In the genomic region with DNA sequence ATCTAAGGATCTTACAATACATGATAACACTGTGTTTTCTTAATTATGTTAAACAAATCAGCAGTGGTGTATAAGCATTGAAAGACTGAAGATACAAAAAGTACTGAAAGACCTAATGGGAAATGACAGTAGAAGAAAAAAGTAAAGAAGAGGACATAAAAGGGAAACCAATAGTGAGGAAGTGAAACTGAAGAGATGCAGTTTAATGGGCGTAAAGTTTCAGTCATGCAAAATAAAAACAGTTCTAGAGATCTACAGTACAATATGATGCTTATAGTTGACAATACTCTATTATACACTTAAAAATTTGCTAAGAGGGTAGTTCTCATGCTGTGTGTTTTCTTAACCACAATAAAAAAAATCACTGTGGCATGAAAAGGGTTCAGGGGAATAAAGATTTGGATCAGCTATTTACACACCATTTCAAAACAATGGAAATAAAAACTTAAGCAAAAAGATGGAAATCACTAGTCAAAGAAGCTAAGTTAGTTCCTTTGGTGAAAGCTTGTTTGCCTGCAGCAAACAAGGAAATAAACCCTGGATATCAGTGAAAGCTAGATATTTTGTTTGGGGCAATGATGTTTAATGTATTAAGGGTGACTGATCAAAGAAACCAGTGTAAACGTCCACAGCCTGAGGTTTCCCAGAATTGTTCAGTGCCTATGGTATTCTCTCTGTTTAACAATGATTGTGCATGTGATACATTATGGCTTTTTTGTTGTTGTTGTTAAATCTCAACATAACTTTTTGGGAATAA, we compare ENCODE assay signal across 11 cellular contexts.
DNase-seq lines count a peak whose midpoint lies in the region; ATAC-seq and TF ChIP-seq lines count a peak whose summit lies in the region.
"Had no signal": no experiment of that assay in that cellular context is flagged by ENCODE, and none has a peak within 500 bp of the region (broad histone marks: within the 10 kb centered on the region; RNA-seq: fewer than 3 reads in every experiment).

No MANE protein-coding gene starts in this region.

- DNase-seq in GM12865 (ENCODE audit: low read depth) = peak; percentile 28
- peak; percentile 38 to 85 for DNase-seq in NOMO-1 (lab: John Stamatoyannopoulos, UW; ENCODE audit: unreplicated experiment in 2 of 2)
- no peak for DNase-seq in immature natural killer cell
- no peak for DNase-seq in glomerular visceral epithelial cell (ENCODE audit: extremely low spot score)
- no peak for DNase-seq in posterior cingulate gyrus
- DNase-seq in activated CD4-positive, alpha-beta memory T cell treated with anti-CD3 and anti-CD28 coated beads for 36 hours = no peak
- DNase-seq: BE2C, heart left ventricle had no signal

- H3K27ac Mint-ChIP-seq in immature natural killer cell = no peak overlapping the region
- no peak overlapping the region for H3K27ac Mint-ChIP-seq in activated CD4-positive, alpha-beta memory T cell treated with anti-CD3 and anti-CD28 coated beads for 36 hours

- H3K4me3 Mint-ChIP-seq in immature natural killer cell = no peak overlapping the region
- no peak overlapping the region for H3K4me3 Mint-ChIP-seq in activated CD4-positive, alpha-beta memory T cell treated with anti-CD3 and anti-CD28 coated beads for 36 hours
- H3K4me3 Mint-ChIP-seq: central memory CD8-positive, alpha-beta T cell had no signal

- H3K4me1 Mint-ChIP-seq in immature natural killer cell = no peaks in the 10 kb centered on the region
- H3K4me1 Mint-ChIP-seq in activated CD4-positive, alpha-beta memory T cell treated with anti-CD3 and anti-CD28 coated beads for 36 hours (ENCODE audit: low read depth) = no peaks in the 10 kb centered on the region
- H3K4me1 Mint-ChIP-seq: central memory CD8-positive, alpha-beta T cell had no signal

- POLR2A ChIA-PET in activated CD4-positive, alpha-beta memory T cell treated with anti-CD3 and anti-CD28 coated beads for 36 hours (lab: Charles Lee) = no interaction called here

- no peaks in the 10 kb centered on the region for H3K27me3 Mint-ChIP-seq in immature natural killer cell (ENCODE audit: low read depth in 3 of 3)
- H3K27me3 Mint-ChIP-seq in activated CD4-positive, alpha-beta memory T cell treated with anti-CD3 and anti-CD28 coated beads for 36 hours = no peaks in the 10 kb centered on the region
- H3K27me3 Mint-ChIP-seq: central memory CD8-positive, alpha-beta T cell had no signal

- H3K4me3 ChIP-seq in GM12865 (ENCODE audit: low read depth, low read length) = no peak overlapping the region
- H3K4me3 ChIP-seq: heart left ventricle had no signal

- ATAC-seq in GM19463 (IDR thresholded peaks at IDR 0.05; ENCODE audit: unreplicated experiment) (peak; percentile 95), HG03025 (IDR thresholded peaks at IDR 0.05; ENCODE audit: low FRiP score, unreplicated experiment) (peak; percentile 94)
- ATAC-seq: heart left ventricle had no signal

- no peak for TF ChIP-seq CTCF in GM12865 (IDR thresholded peaks at IDR 0.05; ENCODE audit: insufficient read depth, low read depth, low read length, missing control alignments)

- peaks cover 0 to 3% (median 0%) of the 10 kb centered on the region in 3 donors for H3K36me3 Mint-ChIP-seq in immature natural killer cell
- no peaks in the 10 kb centered on the region for H3K36me3 Mint-ChIP-seq in activated CD4-positive, alpha-beta memory T cell treated with anti-CD3 and anti-CD28 coated beads for 36 hours

- CTCF ChIA-PET in activated CD4-positive, alpha-beta memory T cell treated with anti-CD3 and anti-CD28 coated beads for 36 hours (lab: Charles Lee) = no interaction called here

- peaks cover 9 to 43% (median 27%) of the 10 kb centered on the region in 6 donors for H3K9me3 Mint-ChIP-seq in immature natural killer cell
- peaks cover 5% of the 10 kb centered on the region for H3K9me3 Mint-ChIP-seq in activated CD4-positive, alpha-beta memory T cell treated with anti-CD3 and anti-CD28 coated beads for 36 hours

- intact Hi-C loops in posterior cingulate gyrus (cut with DNase I) = no loop called here
- intact Hi-C loops in activated CD4-positive, alpha-beta memory T cell treated with anti-CD3 and anti-CD28 coated beads for 36 hours (cut with micrococcal nuclease) = no loop called here

Comparison
In these comparisons a context has a peak if more than half of its experiments do, and no peak if none do; other contexts are left out.
1. DNase-seq: peak in GM12865 (single experiment) and NOMO-1 (2 of 2); none in immature natural killer cell (0 of 3), glomerular visceral epithelial cell (single experiment), posterior cingulate gyrus (0 of 10) and activated CD4-positive, alpha-beta memory T cell treated with anti-CD3 and anti-CD28 coated beads for 36 hours (single experiment).